In genomic region chr12:68370667-68371066, GRCh38 we compare ENCODE assay signal across 32 cellular contexts.
"Had no signal": no experiment of that assay in that cellular context is flagged by ENCODE, and none has a peak within 500 bp of the region (broad histone marks: within the 10 kb centered on the region; RNA-seq: fewer than 3 reads in every experiment).

No MANE protein-coding gene starts in this region.

- H3K9me3 ChIP-seq: ascending aorta, heart right ventricle, mucosa of descending colon, psoas muscle, sigmoid colon, testis, transverse colon had no signal

- H3K27ac Mint-ChIP-seq: activated CD4-positive, alpha-beta memory T cell treated with anti-CD3 and anti-CD28 coated beads, Interleukin-2, amount 10 ng/mL, durations not matched to agents 7 days and 5 days; activated naive CD4-positive, alpha-beta T cell treated with anti-CD3 and anti-CD28 coated beads, Interleukin-2, amount 50 U/mL, for 24 hours; activated T-cell treated with anti-CD3 and anti-CD28 coated beads, Interleukin-2, amount 50 U/mL, for 24 hours; activated T-helper 2 cell treated with anti-CD3 and anti-CD28 coated beads, Interferon-gamma antibody, Interleukin-2, Interleukin-4, amounts not matched to agents 10 μg/mL and 5 μg/mL and 100 μg/mL, durations not matched to agents 14 hours and 24 hours and 36 hours; endodermal cell had no signal

- H3K4me3 Mint-ChIP-seq: activated CD4-positive, alpha-beta memory T cell treated with anti-CD3 and anti-CD28 coated beads, Interleukin-2, amount 10 ng/mL, durations not matched to agents 7 days and 5 days; activated CD4-positive, alpha-beta T cell treated with anti-CD3 and anti-CD28 coated beads, Interleukin-2, amount 10 ng/mL, durations not matched to agents 7 days and 5 days; activated naive CD4-positive, alpha-beta T cell treated with anti-CD3 and anti-CD28 coated beads, Interleukin-2, amount 50 U/mL, for 24 hours; activated T-cell treated with anti-CD3 and anti-CD28 coated beads, Interleukin-2, amount 50 U/mL, for 24 hours; endodermal cell; neural crest cell had no signal

- H3K27me3 ChIP-seq: ascending aorta, heart right ventricle, sigmoid colon, testis, transverse colon had no signal

- H3K4me3 ChIP-seq: ascending aorta, heart right ventricle, lung, mucosa of descending colon, psoas muscle, sigmoid colon, testis, transverse colon had no signal

- H3K9ac ChIP-seq: parathyroid adenoma had no signal

- H3K79me2 ChIP-seq: parathyroid adenoma had no signal

- H3K36me3 ChIP-seq: ascending aorta, heart right ventricle, sigmoid colon, transverse colon, WERI-Rb-1 had no signal

- H3K27ac ChIP-seq: ascending aorta, heart right ventricle, parathyroid adenoma, psoas muscle, sigmoid colon, testis, transverse colon, WERI-Rb-1 had no signal

- DNase-seq: activated CD4-positive, alpha-beta memory T cell treated with anti-CD3 and anti-CD28 coated beads, Interleukin-2, amount 10 ng/mL, durations not matched to agents 7 days and 5 days; activated CD4-positive, alpha-beta T cell treated with anti-CD3 and anti-CD28 coated beads, Interleukin-2, amount 10 ng/mL, durations not matched to agents 7 days and 5 days; activated CD8-positive, alpha-beta memory T cell treated with anti-CD3 and anti-CD28 coated beads, Interleukin-2, amount 50 U/mL, for 48 hours; activated T-cell treated with anti-CD3 and anti-CD28 coated beads, Interleukin-2, amount 50 U/mL, for 24 hours; caudate nucleus; cortex of kidney; endodermal cell; foreskin fibroblast; heart right ventricle; kidney glomerular epithelial cell; mucosa of descending colon; occipital lobe; psoas muscle; sigmoid colon; small intestine; stimulated activated CD4-positive, alpha-beta T cell treated with anti-CD3 and anti-CD28 coated beads, Interleukin-1b, Interleukin-23, amount 100 ng/mL, for 48 hours; stimulated activated CD4-positive, alpha-beta T cell treated with anti-CD3 and anti-CD28 coated beads, Interleukin-4, amount 100 ng/mL, for 4 hours; stimulated activated CD8-positive, alpha-beta memory T cell treated with anti-CD3 and anti-CD28 coated beads, Interleukin-4, amount 100 ng/mL, for 48 hours; stimulated activated naive CD4-positive, alpha-beta T cell; T1000; testis; transverse colon; WERI-Rb-1 had no signal

- H2AFZ ChIP-seq: parathyroid adenoma had no signal

- ATAC-seq: activated CD4-positive, CD25-positive, alpha-beta regulatory T cell treated with anti-CD3 and anti-CD28 coated beads, Interleukin-2, amount 50 U/mL, for 24 hours; esophagus mucosa; left lobe of liver; mucosa of descending colon had no signal

- H3K27me3 Mint-ChIP-seq: activated CD4-positive, alpha-beta memory T cell treated with anti-CD3 and anti-CD28 coated beads, Interleukin-2, amount 10 ng/mL, durations not matched to agents 7 days and 5 days; activated CD4-positive, alpha-beta T cell treated with anti-CD3 and anti-CD28 coated beads, Interleukin-2, amount 10 ng/mL, durations not matched to agents 7 days and 5 days; activated naive CD4-positive, alpha-beta T cell treated with anti-CD3 and anti-CD28 coated beads, Interleukin-2, amount 50 U/mL, for 24 hours; activated T-cell treated with anti-CD3 and anti-CD28 coated beads, Interleukin-2, amount 50 U/mL, for 24 hours had no signal

- H3K9me3 Mint-ChIP-seq: activated CD4-positive, alpha-beta memory T cell treated with anti-CD3 and anti-CD28 coated beads, Interleukin-2, amount 10 ng/mL, durations not matched to agents 7 days and 5 days; activated naive CD4-positive, alpha-beta T cell treated with anti-CD3 and anti-CD28 coated beads, Interleukin-2, amount 50 U/mL, for 24 hours; endodermal cell had no signal
